35 cellular contexts compared by ENCODE assay signal in genomic region chr1:170547255-170547654, GRCh38. TPM values are rescaled to one million over a fixed set of nuclear protein-coding genes. Genes with fewer than 3 reads are reported as not detected.
A peak's percentile ranks its signal among the peaks of the same experiment; 100 is the strongest.
DNase-seq lines count a peak whose midpoint lies in the region; ATAC-seq, FAIRE-seq and TF ChIP-seq lines count a peak whose summit lies in the region.
"Had no signal": no experiment of that assay in that cellular context is flagged by ENCODE, and none has a peak within 500 bp of the region (broad histone marks: within the 10 kb centered on the region; RNA-seq: fewer than 3 reads in every experiment).

No MANE protein-coding gene starts in this region.

- POLR2A ChIA-PET in HEK293 (lab: Yijun Ruan, JAX), result no interaction called here
- POLR2A ChIA-PET in GM12878 (lab: Charles Lee), result interaction anchor here (1.0 kb wide), 1 partner anchor 16 kb away, joined by 3 read pairs; no protein-coding TSS in a partner anchor
- POLR2A ChIA-PET in activated CD8-positive, alpha-beta T cell treated with anti-CD3 and anti-CD28 coated beads, Interleukin-2, amount 10 ng/mL, durations not matched to agents 7 days and 5 days (lab: Charles Lee), result no interaction called here

- no peak for TF ChIP-seq POLR2A in GM12878 (IDR thresholded peaks at IDR 0.05; ENCODE audit: low read depth, low read length)
- no peak for TF ChIP-seq POLR2A in testis (IDR thresholded peaks at IDR 0.05)

- FAIRE-seq in GM12878 (lab: Jason Lieb, UNC), result peak; percentile 62
- FAIRE-seq: A549 had no signal

- TF ChIP-seq EP300 in GM12878 (IDR thresholded peaks at IDR 0.05; ENCODE audit: borderline replicate concordance in 1 of 2, control insufficient read depth in 1 of 2, low read depth in 2 of 2, low read length in 2 of 2), result no peak

- DNase-seq in NCI-H82 (lab: John Stamatoyannopoulos, UW) (peak; percentile 24), NCI-H82 treated with DMSO at 0.1 percent for 48 hours (lab: John Stamatoyannopoulos, UW; ENCODE audit: unreplicated experiment) (no peak), GM12878 (ENCODE audit: low read depth, low spot score) (no peak), testis (peak; percentile 42), neural progenitor cell (ENCODE audit: low spot score) (no peak)
- no peak for DNase-seq in stimulated activated CD4-positive, alpha-beta T cell treated with anti-CD3 and anti-CD28 coated beads, Interleukin-12 subunit alpha, Interleukin-12 subunit beta, amount 100 ng/mL, for 4 hours
- no peak for DNase-seq in activated CD8-positive, alpha-beta T cell treated with anti-CD3 and anti-CD28 coated beads, Interleukin-2, amount 10 ng/mL, durations not matched to agents 7 days and 5 days
- DNase-seq: 8988T; ACHN; AML-193; BE2C; C1 segment of cervical spinal cord; Caco-2; Calu3; CD4-positive, alpha-beta memory T cell; CD4-positive, alpha-beta T cell; CD4-positive, CD25-positive, alpha-beta regulatory T cell; CD8-positive, alpha-beta memory T cell; CD8-positive, alpha-beta T cell; COR-L47; DMS 273 treated with DMSO at 0.1 percent for 48 hours; DMS153; DMS53; DMS79; DMS79 treated with DMSO at 0.1 percent for 48 hours; DND-41; EL had no signal

- H3K4me1 Mint-ChIP-seq in neural progenitor cell, result no peaks in the 10 kb centered on the region
- H3K4me1 Mint-ChIP-seq in activated CD8-positive, alpha-beta T cell treated with anti-CD3 and anti-CD28 coated beads, Interleukin-2, amount 10 ng/mL, durations not matched to agents 7 days and 5 days (ENCODE audit: low read depth), result no peaks in the 10 kb centered on the region
- H3K4me1 Mint-ChIP-seq: B cell, CD14-positive monocyte had no signal

- H3F3A ChIP-seq in neural progenitor cell (ENCODE audit: low read depth), result no peaks in the 10 kb centered on the region

- H3K27ac Mint-ChIP-seq in neural progenitor cell, result no peak overlapping the region
- H3K27ac Mint-ChIP-seq in activated CD8-positive, alpha-beta T cell treated with anti-CD3 and anti-CD28 coated beads, Interleukin-2, amount 10 ng/mL, durations not matched to agents 7 days and 5 days, result no peak overlapping the region
- H3K27ac Mint-ChIP-seq: B cell; CD4-positive, alpha-beta memory T cell; CD4-positive, alpha-beta T cell; CD4-positive, CD25-positive, alpha-beta regulatory T cell; CD8-positive, alpha-beta T cell had no signal

- H3K9ac ChIP-seq in GM12878 (ENCODE audit: control insufficient read depth, insufficient read depth, low read length) (no peak overlapping the region), neural progenitor cell (no peak overlapping the region)
- H3K9ac ChIP-seq: BLaER1; BLaER1 treated with 17β-estradiol and CSF1 and Interleukin-3, amounts not matched to agents 10 nM and 100 nM had no signal

- H3K27me3 Mint-ChIP-seq in neural progenitor cell (ENCODE audit: insufficient read depth, low read depth), result no peaks in the 10 kb centered on the region
- no peaks in the 10 kb centered on the region for H3K27me3 Mint-ChIP-seq in activated CD8-positive, alpha-beta T cell treated with anti-CD3 and anti-CD28 coated beads, Interleukin-2, amount 10 ng/mL, durations not matched to agents 7 days and 5 days (ENCODE audit: low read depth)
- H3K27me3 Mint-ChIP-seq: B cell; CD4-positive, alpha-beta memory T cell; CD4-positive, alpha-beta T cell; CD4-positive, CD25-positive, alpha-beta regulatory T cell; CD8-positive, alpha-beta memory T cell had no signal

- CTCF ChIA-PET in HEK293 (lab: Yijun Ruan, JAX) (no interaction called here), GM12878 (lab: Yijun Ruan, JAX) (no interaction called here)
- CTCF ChIA-PET in activated CD8-positive, alpha-beta T cell treated with anti-CD3 and anti-CD28 coated beads, Interleukin-2, amount 10 ng/mL, durations not matched to agents 7 days and 5 days (lab: Charles Lee), result no interaction called here

- TF ChIP-seq CTCF in HEK293 (tag by site-specific recombination; IDR thresholded peaks at IDR 0.05) (no peak), GM12878 (IDR thresholded peaks at IDR 0.05 in 2 of 3, conservative IDR thresholded peaks at IDR 0.05 in 1 of 3; ENCODE audit: control insufficient read depth in 2 of 3, extremely low read depth in 1 of 3, insufficient read depth in 1 of 3, low read depth in 3 of 3, low read length in 3 of 3) (no peak), testis (IDR thresholded peaks at IDR 0.05) (no peak), neural progenitor cell (IDR thresholded peaks at IDR 0.05) (no peak)

- H3K36me3 Mint-ChIP-seq in neural progenitor cell, result peaks cover 51% of the 10 kb centered on the region
- peaks cover 59% of the 10 kb centered on the region for H3K36me3 Mint-ChIP-seq in activated CD8-positive, alpha-beta T cell treated with anti-CD3 and anti-CD28 coated beads, Interleukin-2, amount 10 ng/mL, durations not matched to agents 7 days and 5 days (ENCODE audit: low read depth)

- RAD21 ChIA-PET in GM12878 (lab: Charles Lee; ENCODE audit: unreplicated experiment), result no interaction called here

- H3K4me2 ChIP-seq in GM12878 (ENCODE audit: control insufficient read depth, insufficient read depth), result no peak overlapping the region
- no peak overlapping the region for H3K4me2 ChIP-seq in neural progenitor cell
- H3K4me2 ChIP-seq: A549; BLaER1; BLaER1 treated with 17β-estradiol and CSF1 and Interleukin-3, amounts not matched to agents 10 nM and 100 nM had no signal

- H4K20me1 ChIP-seq in GM12878 (ENCODE audit: control insufficient read depth, insufficient read depth) (no peaks in the 10 kb centered on the region), neural progenitor cell (ENCODE audit: low read depth) (no peaks in the 10 kb centered on the region)
- H4K20me1 ChIP-seq: BLaER1; BLaER1 treated with 17β-estradiol and CSF1 and Interleukin-3, amounts not matched to agents 10 nM and 100 nM had no signal

- H2AFZ ChIP-seq in GM12878 (ENCODE audit: control insufficient read depth, low read depth, low read length) (no peak overlapping the region), neural progenitor cell (replicated peaks) (no peak overlapping the region)

- no peak overlapping the region for H3K4me3 Mint-ChIP-seq in neural progenitor cell
- no peak overlapping the region for H3K4me3 Mint-ChIP-seq in activated CD8-positive, alpha-beta T cell treated with anti-CD3 and anti-CD28 coated beads, Interleukin-2, amount 10 ng/mL, durations not matched to agents 7 days and 5 days
- H3K4me3 Mint-ChIP-seq: B cell; CD14-positive monocyte; CD4-positive, alpha-beta memory T cell; CD4-positive, alpha-beta T cell; CD4-positive, CD25-positive, alpha-beta regulatory T cell; CD8-positive, alpha-beta memory T cell; CD8-positive, alpha-beta T cell had no signal

- TF ChIP-seq RAD21 in GM12878 (IDR thresholded peaks at IDR 0.05; ENCODE audit: insufficient read depth, low read depth, low read length), result no peak

- H3K4me1 ChIP-seq in HEK293 (ENCODE audit: control insufficient read depth, insufficient read depth, low read length) (no peaks in the 10 kb centered on the region), GM12878 (ENCODE audit: control insufficient read depth, insufficient read depth, low read length) (no peaks in the 10 kb centered on the region), testis (no peaks in the 10 kb centered on the region), neural progenitor cell (no peaks in the 10 kb centered on the region)
- H3K4me1 ChIP-seq: A549; BE2C; BLaER1; BLaER1 treated with 17β-estradiol and CSF1 and Interleukin-3, amounts not matched to agents 10 nM and 100 nM; Caco-2 had no signal

- SMC1A ChIA-PET in GM12878 (lab: Charles Lee; ENCODE audit: uncharacterized antibody, unreplicated experiment), result no interaction called here

- no peaks in the 10 kb centered on the region for H3K9me3 ChIP-seq in HEK293 (ENCODE audit: control insufficient read depth, insufficient read depth, low read depth, low read length)
- no peaks in the 10 kb centered on the region; the same call in 1 of the 3 replicates for H3K9me3 ChIP-seq in GM12878 (replicated peaks; ENCODE audit: control insufficient read depth, insufficient read depth, low read length)
- no peaks in the 10 kb centered on the region for H3K9me3 ChIP-seq in testis
- no peaks in the 10 kb centered on the region for H3K9me3 ChIP-seq in neural progenitor cell (ENCODE audit: low read depth)
- H3K9me3 ChIP-seq: A549, BE2C, BLaER1, Caco-2 had no signal

- no peaks in the 10 kb centered on the region for H3K79me2 ChIP-seq in GM12878 (ENCODE audit: control insufficient read depth, insufficient read depth, low read length)
- no peaks in the 10 kb centered on the region for H3K79me2 ChIP-seq in neural progenitor cell (ENCODE audit: low read depth)

- H3K9me3 Mint-ChIP-seq in neural progenitor cell, result no peaks in the 10 kb centered on the region
- H3K9me3 Mint-ChIP-seq in activated CD8-positive, alpha-beta T cell treated with anti-CD3 and anti-CD28 coated beads, Interleukin-2, amount 10 ng/mL, durations not matched to agents 7 days and 5 days (ENCODE audit: insufficient read depth), result no peaks in the 10 kb centered on the region
- H3K9me3 Mint-ChIP-seq: CD4-positive, alpha-beta memory T cell; CD4-positive, alpha-beta T cell; CD4-positive, CD25-positive, alpha-beta regulatory T cell; CD8-positive, alpha-beta T cell had no signal

- H3K36me3 ChIP-seq in HEK293 (ENCODE audit: control insufficient read depth in 2 of 2, insufficient read depth in 1 of 2, low read length in 2 of 2), result peaks cover 38 to 82% of the 10 kb centered on the region in 2 experiments
- peaks cover 0 to 24% of the 10 kb centered on the region in 2 experiments for H3K36me3 ChIP-seq in GM12878 (ENCODE audit: control insufficient read depth in 2 of 2, insufficient read depth in 2 of 2, low read length in 1 of 2)
- H3K36me3 ChIP-seq in testis (ENCODE audit: low read depth, missing control alignments), result no peaks in the 10 kb centered on the region
- H3K36me3 ChIP-seq in neural progenitor cell, result peaks cover 28% of the 10 kb centered on the region

- in situ Hi-C loops in GM12878 (cut with MboI), result no loop called here

- 89% methylated on average over 1 of the region's 1 CpG for WGBS in GM12878 (ENCODE audit: insufficient coverage, insufficient replicate concordance, low lambda C conversion rate, missing lambda C conversion rate)
- WGBS in testis, 2 donors, result 80 to 83% methylated on average over 1 of the region's 1 CpG

- H3K27ac ChIP-seq in HEK293 (ENCODE audit: extremely low read depth, low read depth, low read length) (no peak overlapping the region), GM12878 (ENCODE audit: control insufficient read depth, insufficient read depth) (no peak overlapping the region), testis (no peak overlapping the region), neural progenitor cell (no peak overlapping the region)
- H3K27ac ChIP-seq: 22Rv1; A549; BLaER1; BLaER1 treated with 17β-estradiol and CSF1 and Interleukin-3, amounts not matched to agents 10 nM and 100 nM; C4-2B had no signal

- no TSS peak for BruUV-seq in GM12878 (replicated peaks; lab: Mats Ljungman, UMichigan)

- H3K27me3 ChIP-seq in GM12878 (replicated peaks in 1 of 2; ENCODE audit: control insufficient read depth in 2 of 2, insufficient read depth in 2 of 2, low read length in 1 of 2) (no peaks in the 10 kb centered on the region), testis (no peaks in the 10 kb centered on the region), neural progenitor cell (no peaks in the 10 kb centered on the region)
- H3K27me3 ChIP-seq: BE2C; BLaER1; BLaER1 treated with 17β-estradiol and CSF1 and Interleukin-3, amounts not matched to agents 10 nM and 100 nM had no signal

- intact Hi-C loops in GM12878 (cut with micrococcal nuclease; ENCODE audit: unreplicated experiment) (no loop called here), testis (cut with DNase I; ENCODE audit: low total_unique reads) (no loop called here)

- ATAC-seq in GM12878, result no peak
- ATAC-seq in activated CD8-positive, alpha-beta T cell treated with anti-CD3 and anti-CD28 coated beads, Interleukin-2, amount 10 ng/mL, durations not matched to agents 7 days and 5 days, result no peak
- ATAC-seq: A549; CD8-positive, alpha-beta T cell had no signal

- no peak overlapping the region for H3K4me3 ChIP-seq in HEK293 (ENCODE audit: low read depth, low read length)
- no peak overlapping the region for H3K4me3 ChIP-seq in GM12878
- no peak overlapping the region for H3K4me3 ChIP-seq in testis
- H3K4me3 ChIP-seq in neural progenitor cell, result no peak overlapping the region
- H3K4me3 ChIP-seq: A549; BLaER1; BLaER1 treated with 17β-estradiol and CSF1 and Interleukin-3, amounts not matched to agents 10 nM and 100 nM had no signal

RNA-seq across cellular contexts. Expression of gene GORAB, which starts 15.3 kb away (rescaled TPM):
- total RNA-seq in GM12878 (2013; cell fraction: nucleolus; rRNA removed), result 56.4 and 59.5 TPM in 2 replicates
- total RNA-seq in GM12878 (2014; rRNA removed) (11.5 and 11.8 TPM in 2 replicates), GM12878 (2014; rRNA removed; fragmentation: Illumina TruSeq; extraction: Trizol) (10.5 and 13.0 TPM in 2 replicates), GM12878 (2021) (9.0 and 10.2 TPM in 2 replicates), testis (10 to 100 TPM; 23.5 to 41.6 TPM), neural progenitor cell (ENCODE audit: low replicate concordance) (20.6 and 23.8 TPM in 2 replicates)
- polyA plus RNA-seq in GM12878 (2011; ENCODE audit: low read depth), result 6.6 TPM
- polyA plus RNA-seq in GM12878 (2011; rRNA removed) (38.6 and 50.8 TPM in 2 replicates), GM12878 (2014; fragmentation: Illumina TruSeq; extraction: Trizol) (15.9 and 16.2 TPM in 2 replicates), GM12878 (2014; fragmentation: Nextera tagmentation; extraction: Ambion mirVana) (1 to 10 TPM; 5.5 to 7.6 TPM), GM12878 (2014; rRNA removed) (11.4 and 12.8 TPM in 2 replicates), GM12878 (2016; fragmentation: Nextera tagmentation; extraction: Ambion mirVana) (1 to 10 TPM; 9.3 to 9.7 TPM), testis (ENCODE audit: insufficient read depth, low read depth, low replicate concordance) (16.7 TPM)
- 11.3 and 11.4 TPM in 2 replicates for polyA plus RNA-seq in GM12878 (2011; cell fraction: cytosol; rRNA removed)
- polyA plus RNA-seq in GM12878 (2011; cell fraction: nucleus; rRNA removed), result 37.0 and 52.2 TPM in 2 replicates
- 9.5 and 10.7 TPM in 2 replicates for polyA plus RNA-seq in GM12878 (2012)
- 20.6 and 24.1 TPM in 2 replicates for polyA minus RNA-seq in GM12878 (2011; rRNA and poly(A)+ RNA removed)
- 8.9 and 9.2 TPM in 2 replicates for polyA minus RNA-seq in GM12878 (2011; cell fraction: cytosol; rRNA and poly(A)+ RNA removed)
- polyA minus RNA-seq in GM12878 (2011; cell fraction: nucleus; rRNA and poly(A)+ RNA removed), result 28.0 and 33.8 TPM in 2 replicates
- total RNA-seq in activated CD8-positive, alpha-beta T cell treated with anti-CD3 and anti-CD28 coated beads, Interleukin-2, amount 10 ng/mL, durations not matched to agents 7 days and 5 days, result 10 to 100 TPM; 11.0 TPM

Comparison
In these comparisons a context has a peak if more than half of its experiments do, and no peak if none do; other contexts are left out.
1. DNase-seq: peak in NCI-H82 (single experiment) and testis (single experiment); none in NCI-H82 treated with DMSO at 0.1 percent for 48 hours (single experiment), GM12878 (single experiment), neural progenitor cell (single experiment), stimulated activated CD4-positive, alpha-beta T cell treated with anti-CD3 and anti-CD28 coated beads, Interleukin-12 subunit alpha, Interleukin-12 subunit beta, amount 100 ng/mL, for 4 hours (single experiment) and activated CD8-positive, alpha-beta T cell treated with anti-CD3 and anti-CD28 coated beads, Interleukin-2, amount 10 ng/mL, durations not matched to agents 7 days and 5 days (single experiment).